Comparison of ENCODE assay signal across 10 cellular contexts in genomic region chr17:76491271-76492184, GRCh38. TPM values are rescaled to one million over a fixed set of nuclear protein-coding genes. Genes with fewer than 3 reads are reported as not detected.
DNase-seq lines count a peak whose midpoint lies in the region; ATAC-seq and TF ChIP-seq lines count a peak whose summit lies in the region.
"Had no signal": no experiment of that assay in that cellular context is flagged by ENCODE, and none has a peak within 500 bp of the region (broad histone marks: within the 10 kb centered on the region; RNA-seq: fewer than 3 reads in every experiment).

No MANE protein-coding gene starts in this region.

- no TSS peak for BruUV-seq in OCI-LY7 (replicated peaks; lab: Mats Ljungman, UMichigan)

- peak overlapping the region; percentile 83 for H3K27ac ChIP-seq in OCI-LY7 (ENCODE audit: low read depth, low read length, poor library complexity, severe bottlenecking)
- H3K27ac ChIP-seq in heart right ventricle, result peak overlapping the region; percentile 53 to 96 (median 76)
- peak overlapping the region; percentile 72 for H3K27ac ChIP-seq in substantia nigra (ENCODE audit: low read depth, low read length, poor library complexity, severe bottlenecking)

- no peaks in the 10 kb centered on the region for H3K9me3 Mint-ChIP-seq in activated CD4-positive, alpha-beta T cell treated with anti-CD3 and anti-CD28 coated beads, Interleukin-2, amount 10 ng/mL, durations not matched to agents 24 days and 14 days
- no peaks in the 10 kb centered on the region for H3K9me3 Mint-ChIP-seq in WTC11

- no peaks in the 10 kb centered on the region for H3K27me3 Mint-ChIP-seq in activated CD4-positive, alpha-beta T cell treated with anti-CD3 and anti-CD28 coated beads, Interleukin-2, amount 10 ng/mL, durations not matched to agents 24 days and 14 days
- no peaks in the 10 kb centered on the region for H3K27me3 Mint-ChIP-seq in WTC11 (ENCODE audit: low read depth)

- H3K4me1 Mint-ChIP-seq in activated CD4-positive, alpha-beta T cell treated with anti-CD3 and anti-CD28 coated beads, Interleukin-2, amount 10 ng/mL, durations not matched to agents 24 days and 14 days, result peaks cover 45% of the 10 kb centered on the region
- H3K4me1 Mint-ChIP-seq in WTC11, result peaks cover 13% of the 10 kb centered on the region

- peak in 6 of 8 donors; percentile 10 to 43 (median 22) for ATAC-seq in heart right ventricle
- ATAC-seq in HG02870 (IDR thresholded peaks at IDR 0.05; ENCODE audit: unreplicated experiment), result no peak
- ATAC-seq in WTC11, result no peak

- POLR2A ChIA-PET in OCI-LY7 (lab: Charles Lee) (interaction anchor here (0.5 to 6.3 kb wide), 6 partner anchors 8 to 227 kb away, joined by 3 to 50 read pairs (median 7); partner anchors contain the start of gene RHBDF2), WTC11 (lab: Charles Lee) (no interaction called here)

- no peaks in the 10 kb centered on the region for H3K9me2 ChIP-seq in OCI-LY7 (ENCODE audit: insufficient read depth, low read length)

- peaks cover 19% of the 10 kb centered on the region for H3K36me3 ChIP-seq in OCI-LY7 (ENCODE audit: insufficient read depth, low read length)
- H3K36me3 ChIP-seq in heart right ventricle, result peaks cover 0 to 10% (median 0%) of the 10 kb centered on the region in 9 donors

- peaks cover 6% of the 10 kb centered on the region; the same call in 1 of the 2 replicates for H3K79me2 ChIP-seq in OCI-LY7 (ENCODE audit: insufficient read depth, low read depth, low read length)

- peak overlapping the region; percentile 99 for H3K27ac Mint-ChIP-seq in activated CD4-positive, alpha-beta T cell treated with anti-CD3 and anti-CD28 coated beads, Interleukin-2, amount 10 ng/mL, durations not matched to agents 24 days and 14 days
- no peak overlapping the region; the same call in none of the 2 replicates for H3K27ac Mint-ChIP-seq in WTC11

- H3K9me3 ChIP-seq in OCI-LY7 (ENCODE audit: low read length) (no peaks in the 10 kb centered on the region), heart right ventricle (no peaks in the 10 kb centered on the region)

- H3K27me3 ChIP-seq in heart right ventricle, result no peaks in the 10 kb centered on the region

- 78 to 83% methylated on average over 17 of the region's 17 CpGs for WGBS in heart right ventricle, 2 donors

- TF ChIP-seq CTCF in OCI-LY7 (conservative IDR thresholded peaks at IDR 0.05; ENCODE audit: low read length), result peak; percentile 31; the same call in 1 of the 2 replicates
- no peak for TF ChIP-seq CTCF in heart right ventricle (IDR thresholded peaks at IDR 0.05)
- no peak for TF ChIP-seq CTCF in WTC11 (IDR thresholded peaks at IDR 0.05)

- peak overlapping the region; percentile 93 for H3K4me3 Mint-ChIP-seq in activated CD4-positive, alpha-beta T cell treated with anti-CD3 and anti-CD28 coated beads, Interleukin-2, amount 10 ng/mL, durations not matched to agents 24 days and 14 days
- H3K4me3 Mint-ChIP-seq in WTC11, result no peak overlapping the region

- H3K4me1 ChIP-seq in OCI-LY7 (ENCODE audit: insufficient read depth, low read length, poor library complexity, severe bottlenecking), result peaks cover 75% of the 10 kb centered on the region
- peaks cover 7 to 79% (median 39%) of the 10 kb centered on the region in 9 donors for H3K4me1 ChIP-seq in heart right ventricle

- intact Hi-C loops in activated CD4-positive, alpha-beta T cell treated with anti-CD3 and anti-CD28 coated beads, Interleukin-2, amount 10 ng/mL, durations not matched to agents 24 days and 14 days (cut with micrococcal nuclease), result no loop called here
- intact Hi-C loops in OCI-LY7 (cut with micrococcal nuclease; ENCODE audit: unreplicated experiment) (loop anchor here (1.0 to 10.0 kb wide), 3 partner anchors 9 to 953 kb away; partner anchors contain the start of gene UBALD2), heart right ventricle (cut with DNase I) (no loop called here)

- no peaks in the 10 kb centered on the region for H4K20me1 ChIP-seq in OCI-LY7 (ENCODE audit: insufficient read depth, low read length)

- CTCF ChIA-PET in OCI-LY7 (lab: Charles Lee; ENCODE audit: unreplicated experiment), result interaction anchor here (1.1 to 2.9 kb wide), 5 partner anchors 8 to 25 kb away, joined by 3 to 15 read pairs (median 4); no protein-coding TSS in a partner anchor
- CTCF ChIA-PET in WTC11 (lab: Charles Lee), result interaction anchor here (1.0 to 2.9 kb wide), 8 partner anchors 25 to 132 kb away, joined by 3 to 12 read pairs (median 4); partner anchors contain the start of gene AANAT

- H2AFZ ChIP-seq in OCI-LY7 (ENCODE audit: low read length), result no peak overlapping the region; the same call in 1 of the 2 replicates

- H3K36me3 Mint-ChIP-seq in activated CD4-positive, alpha-beta T cell treated with anti-CD3 and anti-CD28 coated beads, Interleukin-2, amount 10 ng/mL, durations not matched to agents 24 days and 14 days (ENCODE audit: low read depth), result peaks cover 10% of the 10 kb centered on the region
- H3K36me3 Mint-ChIP-seq in WTC11, result peaks cover 6% of the 10 kb centered on the region; the same call in 1 of the 2 replicates

- DNase-seq in activated CD4-positive, alpha-beta T cell treated with anti-CD3 and anti-CD28 coated beads, Interleukin-2, amount 10 ng/mL, durations not matched to agents 24 days and 14 days, result peak; percentile 82
- DNase-seq in activated CD4-positive, alpha-beta T cell treated with anti-CD3 and anti-CD28 coated beads for 48 hours, result no peak
- DNase-seq in OCI-LY7 (ENCODE audit: low spot score) (peak; percentile 83), heart right ventricle (peak in 1 of 2 donors; percentile 32), substantia nigra (lab: John Stamatoyannopoulos, UW) (peak in 1 of 49 donors; percentile 42), NCI-H1417 treated with DMSO at 0.1 percent for 48 hours (lab: John Stamatoyannopoulos, UW) (no peak), WTC11 (ENCODE audit: low spot score) (no peak)
- DNase-seq: NCI-H2081 treated with DMSO at 0.1 percent for 48 hours had no signal

- peak overlapping the region; percentile 98 for H3K4me2 ChIP-seq in OCI-LY7 (ENCODE audit: low read length)

- H3K4me3 ChIP-seq in OCI-LY7 (ENCODE audit: low read depth, low read length, poor library complexity, severe bottlenecking), result peak overlapping the region; percentile 41
- peak overlapping the region in 1 of 10 donors; percentile 37 for H3K4me3 ChIP-seq in heart right ventricle

TF ChIP-seq in WTC11, 78 proteins besides CTCF, POLR2A, EP300 and RAD21 (continues in another document):
- TF ChIP-seq IRF2 (CRISPR knock-in tag; IDR thresholded peaks at IDR 0.05; ENCODE audit: borderline replicate concordance, low read depth) (no peak), ZNF671 (CRISPR knock-in tag; IDR thresholded peaks at IDR 0.05) (no peak), E2F1 (CRISPR knock-in tag; IDR thresholded peaks at IDR 0.05) (no peak), NR1H2 (CRISPR knock-in tag; IDR thresholded peaks at IDR 0.05) (no peak), MYBL2 (CRISPR knock-in tag; IDR thresholded peaks at IDR 0.05) (no peak), ZBTB21 (CRISPR knock-in tag; IDR thresholded peaks at IDR 0.05; ENCODE audit: borderline replicate concordance) (no peak)

RNA-seq across cellular contexts. Expression of gene RHBDF2, which starts 9.7 kb away (rescaled TPM):
- 45.4 and 54.5 TPM in 2 replicates for total RNA-seq in activated CD4-positive, alpha-beta T cell treated with anti-CD3 and anti-CD28 coated beads, Interleukin-2, amount 10 ng/mL, durations not matched to agents 24 days and 14 days
- total RNA-seq in OCI-LY7 (2014; rRNA removed; shearing (Covaris generic)), result 122 and 144 TPM in 2 replicates
- total RNA-seq in OCI-LY7 (2022), result 158 and 173 TPM in 2 replicates
- 10 to 100 TPM in 4 of 10 donors, 1 to 10 TPM in 6; 6.5 to 33.1 (median 7.7) TPM for total RNA-seq in heart right ventricle
- polyA plus RNA-seq in heart right ventricle, result 10 to 100 TPM; 13.5 to 27.0 TPM
- 28.6 to 33.0 TPM (median 31.5 TPM) in 3 replicates for total RNA-seq in WTC11 (2021)

RNA-seq across cellular contexts. Expression of gene AANAT, which starts 24.1 kb away (rescaled TPM):
- not detected in 2 replicates for total RNA-seq in activated CD4-positive, alpha-beta T cell treated with anti-CD3 and anti-CD28 coated beads, Interleukin-2, amount 10 ng/mL, durations not matched to agents 24 days and 14 days
- total RNA-seq in OCI-LY7 (2014; rRNA removed; shearing (Covaris generic)), result not detected in 2 replicates
- total RNA-seq in OCI-LY7 (2022) (not detected in 2 replicates), heart right ventricle (under 1 TPM in 1 of 10 donors, not detected in 9; 0.98 TPM), WTC11 (2021) (0.17 to 0.57 TPM in 2 of 3 replicates, not detected in the other)
- under 1 TPM in 1 of 2 donors, not detected in 1; 0.73 TPM for polyA plus RNA-seq in heart right ventricle
- total RNA-seq: A673 had no signal

RNA-seq across cellular contexts. Expression of gene UBE2O, which starts 38.6 kb away (rescaled TPM):
- total RNA-seq in activated CD4-positive, alpha-beta T cell treated with anti-CD3 and anti-CD28 coated beads, Interleukin-2, amount 10 ng/mL, durations not matched to agents 24 days and 14 days, result 43.8 and 44.0 TPM in 2 replicates
- total RNA-seq in OCI-LY7 (2014; rRNA removed; shearing (Covaris generic)), result 43.4 and 55.1 TPM in 2 replicates
- total RNA-seq in OCI-LY7 (2022) (71.0 and 79.6 TPM in 2 replicates), heart right ventricle (10 to 100 TPM; 31.0 to 39.0 (median 36.9) TPM), WTC11 (2021) (57.1 to 68.9 TPM (median 59.6 TPM) in 3 replicates)
- 10 to 100 TPM in 1 of 2 donors, 1 to 10 TPM in 1; 9.1 to 22.5 TPM for polyA plus RNA-seq in heart right ventricle

RNA-seq across cellular contexts. Expression of gene CYGB, which starts 46.0 kb away (rescaled TPM):
- not detected in 2 replicates for total RNA-seq in activated CD4-positive, alpha-beta T cell treated with anti-CD3 and anti-CD28 coated beads, Interleukin-2, amount 10 ng/mL, durations not matched to agents 24 days and 14 days
- 0.33 and 0.57 TPM in 2 replicates for total RNA-seq in OCI-LY7 (2014; rRNA removed; shearing (Covaris generic))
- 0.22 and 0.44 TPM in 2 replicates for total RNA-seq in OCI-LY7 (2022)
- total RNA-seq in heart right ventricle, result 10 to 100 TPM in 9 of 10 donors, 1 to 10 TPM in 1; 9.3 to 50.5 (median 17.9) TPM
- polyA plus RNA-seq in heart right ventricle, result 10 to 100 TPM; 36.0 to 57.7 TPM
- total RNA-seq in WTC11 (2021), result 3.6 to 5.3 TPM (median 5.1 TPM) in 3 replicates

RNA-seq across cellular contexts. Expression of gene PRCD, which starts 48.3 kb away (rescaled TPM):
- total RNA-seq in activated CD4-positive, alpha-beta T cell treated with anti-CD3 and anti-CD28 coated beads, Interleukin-2, amount 10 ng/mL, durations not matched to agents 24 days and 14 days, result not detected in 2 replicates
- total RNA-seq in OCI-LY7 (2014; rRNA removed; shearing (Covaris generic)), result 5.7 and 6.3 TPM in 2 replicates
- 11.7 and 15.9 TPM in 2 replicates for total RNA-seq in OCI-LY7 (2022)
- 1 to 10 TPM; 1.5 to 5.4 (median 2.4) TPM for total RNA-seq in heart right ventricle
- 10 to 100 TPM in 1 of 2 donors, 1 to 10 TPM in 1; 3.7 to 17.3 TPM for polyA plus RNA-seq in heart right ventricle
- 2.7 to 4.5 TPM (median 4.0 TPM) in 3 replicates for total RNA-seq in WTC11 (2021)
- total RNA-seq: A673 had no signal

Comparison
In these comparisons a context has a peak if more than half of its experiments do, and no peak if none do; other contexts are left out.
1. DNase-seq: peak in activated CD4-positive, alpha-beta T cell treated with anti-CD3 and anti-CD28 coated beads, Interleukin-2, amount 10 ng/mL, durations not matched to agents 24 days and 14 days (single experiment) and OCI-LY7 (single experiment); none in activated CD4-positive, alpha-beta T cell treated with anti-CD3 and anti-CD28 coated beads for 48 hours (single experiment), NCI-H1417 treated with DMSO at 0.1 percent for 48 hours (single experiment) and WTC11 (single experiment).
2. ATAC-seq: peak in heart right ventricle (6 of 8); none in HG02870 (single experiment) and WTC11 (single experiment).
3. Peak in every context shown above with its lines, with median percentiles within 50 percentile points of each other: H3K27ac ChIP-seq.